ENCODE assay signal across 19 cellular contexts in genomic region chr4:125191252-125191651, GRCh38.
DNase-seq lines count a peak whose midpoint lies in the region; ATAC-seq and TF ChIP-seq lines count a peak whose summit lies in the region.
"Had no signal": no experiment of that assay in that cellular context is flagged by ENCODE, and none has a peak within 500 bp of the region (broad histone marks: within the 10 kb centered on the region; RNA-seq: fewer than 3 reads in every experiment).

No MANE protein-coding gene starts in this region.

- H2AFZ ChIP-seq in trophoblast cell (ENCODE audit: insufficient read depth, low read length, poor library complexity): no peak overlapping the region

- no peaks in the 10 kb centered on the region for H3K79me2 ChIP-seq in mesendoderm (ENCODE audit: control insufficient read depth, insufficient read depth, low read length)
- no peaks in the 10 kb centered on the region for H3K79me2 ChIP-seq in trophoblast cell (ENCODE audit: control insufficient read depth, insufficient read depth, low read length, poor library complexity)

- H2BK5ac ChIP-seq in mesendoderm (ENCODE audit: low read length) (no peak overlapping the region), trophoblast cell (ENCODE audit: low read depth, low read length, poor library complexity) (no peak overlapping the region)

- H3K56ac ChIP-seq in mesendoderm (ENCODE audit: low read length): no peak overlapping the region

- no peak for TF ChIP-seq CTCF in fibroblast of pulmonary artery (IDR thresholded peaks at IDR 0.05; ENCODE audit: low read length, missing control alignments)

- no peak overlapping the region for H3K9ac ChIP-seq in mesendoderm (ENCODE audit: low read length)
- H3K9ac ChIP-seq in trophoblast cell (ENCODE audit: low read length): no peak overlapping the region

- H2BK12ac ChIP-seq in trophoblast cell (ENCODE audit: low read length): no peak overlapping the region

- H4K12ac ChIP-seq in trophoblast cell (ENCODE audit: low read depth, low read length): no peak overlapping the region

- no peak overlapping the region for H4K8ac ChIP-seq in mesendoderm (ENCODE audit: low read depth, low read length)
- H4K8ac ChIP-seq in trophoblast cell (ENCODE audit: low read depth, low read length): no peak overlapping the region

- H3K4me3 ChIP-seq in fibroblast of pulmonary artery (replicated peaks; ENCODE audit: low read depth, low read length) (no peak overlapping the region), mesendoderm (ENCODE audit: low read length) (no peak overlapping the region), trophoblast cell (ENCODE audit: low read depth, low read length) (no peak overlapping the region)

- DNase-seq in AG08396 (ENCODE audit: low spot score): peak; percentile 57
- peak; percentile 8 for DNase-seq in HT1080 (ENCODE audit: low read depth)
- peak; percentile 28 for DNase-seq in astrocyte of the hippocampus (ENCODE audit: low read depth, low spot score)
- DNase-seq in fibroblast of pulmonary artery (ENCODE audit: low read depth): peak; percentile 40
- DNase-seq in mesendoderm: no peak
- DNase-seq in trophoblast cell: no peak
- DNase-seq: activated CD4-positive, alpha-beta T cell treated with anti-CD3 and anti-CD28 coated beads for 48 hours; activated CD8-positive, alpha-beta memory T cell treated with anti-CD3 and anti-CD28 coated beads, Interleukin-2, amount 10 ng/mL, durations not matched to agents 7 days and 5 days; DMS79; glutamatergic neuron; NCI-H1105 treated with DMSO at 0.1 percent for 48 hours; NCI-H2107; NCI-H526 treated with DMSO at 0.1 percent for 48 hours; SHP77; stimulated activated CD4-positive, alpha-beta T cell treated with anti-CD3 and anti-CD28 coated beads, Interleukin-1b, Interleukin-23, amount 100 ng/mL, for 48 hours; stimulated activated naive B cell treated with anti-CD40 and anti-IgM and Interleukin-4, amounts not matched to agents 10 μg/mL and 1 μg/mL and 100 μg/mL, for 72 hours had no signal

- H3K23ac ChIP-seq in mesendoderm (ENCODE audit: low read length) (no peak overlapping the region), trophoblast cell (ENCODE audit: low read length) (no peak overlapping the region)

- no CpG with 5 or more reads among the region's 4 CpGs for WGBS in mesendoderm (ENCODE audit: extremely low coverage, insufficient coverage, low lambda C conversion rate)
- WGBS in trophoblast cell (ENCODE audit: extremely low coverage, insufficient coverage, insufficient read length): no CpG with 5 or more reads among the region's 4 CpGs

- H4K91ac ChIP-seq in trophoblast cell (ENCODE audit: low read depth, low read length): no peak overlapping the region

- no peak overlapping the region for H4K5ac ChIP-seq in mesendoderm (ENCODE audit: low read length)

- no peak overlapping the region for H2BK120ac ChIP-seq in mesendoderm (ENCODE audit: low read depth, low read length)
- H2BK120ac ChIP-seq in trophoblast cell (ENCODE audit: insufficient read depth, low read length, poor library complexity): no peak overlapping the region

- no peaks in the 10 kb centered on the region for H3K36me3 ChIP-seq in mesendoderm (ENCODE audit: control insufficient read depth, insufficient read depth, low read length)
- H3K36me3 ChIP-seq in trophoblast cell (ENCODE audit: control insufficient read depth in 1 of 2, insufficient read depth in 2 of 2, low read length in 2 of 2): no peaks in the 10 kb centered on the region

- H3K4ac ChIP-seq in mesendoderm (ENCODE audit: low read depth, low read length): no peak overlapping the region
- H3K4ac ChIP-seq in trophoblast cell (ENCODE audit: low read depth, low read length): no peak overlapping the region

- no peak overlapping the region for H3K14ac ChIP-seq in trophoblast cell (ENCODE audit: low read length)

- H3K79me1 ChIP-seq in mesendoderm (ENCODE audit: low read length): no peaks in the 10 kb centered on the region
- H3K79me1 ChIP-seq in trophoblast cell (ENCODE audit: low read length): no peaks in the 10 kb centered on the region

- ATAC-seq in GM19324 (IDR thresholded peaks at IDR 0.05; ENCODE audit: low FRiP score, unreplicated experiment) (no peak), GM18519 (IDR thresholded peaks at IDR 0.05; ENCODE audit: low FRiP score, unreplicated experiment) (no peak)
- ATAC-seq: activated CD8-positive, alpha-beta memory T cell treated with anti-CD3 and anti-CD28 coated beads, Interleukin-2, amount 10 ng/mL, durations not matched to agents 7 days and 5 days; left lobe of liver; stimulated activated naive B cell treated with anti-CD40 and anti-IgM and Interleukin-4, amounts not matched to agents 10 μg/mL and 1 μg/mL and 100 μg/mL, for 72 hours had no signal

- H3K18ac ChIP-seq in mesendoderm (ENCODE audit: low read length) (no peak overlapping the region), trophoblast cell (ENCODE audit: low read length) (no peak overlapping the region)

- H3K27ac ChIP-seq in mesendoderm (ENCODE audit: low read depth, low read length) (no peak overlapping the region), trophoblast cell (ENCODE audit: low read depth, low read length) (no peak overlapping the region)

- no peak overlapping the region for H2BK15ac ChIP-seq in mesendoderm (replicated peaks; ENCODE audit: low read depth)

- H3K9me3 ChIP-seq in trophoblast cell (ENCODE audit: insufficient read depth, low read depth, low read length): no peaks in the 10 kb centered on the region

- H2AK5ac ChIP-seq in mesendoderm (ENCODE audit: low read length) (no peak overlapping the region), trophoblast cell (ENCODE audit: low read length) (no peak overlapping the region)

- H3K27me3 ChIP-seq in mesendoderm (ENCODE audit: insufficient read depth, low read length, poor library complexity) (no peaks in the 10 kb centered on the region), trophoblast cell (ENCODE audit: insufficient read depth, low read length) (no peaks in the 10 kb centered on the region)

- H3K4me1 ChIP-seq in mesendoderm (ENCODE audit: control insufficient read depth, low read depth, low read length) (no peaks in the 10 kb centered on the region), trophoblast cell (ENCODE audit: control insufficient read depth in 1 of 2, insufficient read depth in 2 of 2, low read length in 2 of 2) (peaks cover 0 to 2% of the 10 kb centered on the region in 2 experiments)

- H3K4me2 ChIP-seq in mesendoderm (ENCODE audit: low read length) (no peak overlapping the region), trophoblast cell (ENCODE audit: low read length) (no peak overlapping the region)

Comparison
In these comparisons a context has a peak if more than half of its experiments do, and no peak if none do; other contexts are left out.
1. DNase-seq: peak in AG08396 (single experiment), HT1080 (single experiment), astrocyte of the hippocampus (single experiment) and fibroblast of pulmonary artery (single experiment); none in mesendoderm (single experiment) and trophoblast cell (0 of 2).